Comparison of ENCODE assay signal across 16 cellular contexts in genomic region chr1:208211901-208212843, GRCh38. TPM values are rescaled to one million over a fixed set of nuclear protein-coding genes. Genes with fewer than 3 reads are reported as not detected.
DNase-seq lines count a peak whose midpoint lies in the region; ATAC-seq lines count a peak whose summit lies in the region.
"Had no signal": no experiment of that assay in that cellular context is flagged by ENCODE, and none has a peak within 500 bp of the region (broad histone marks: within the 10 kb centered on the region; RNA-seq: fewer than 3 reads in every experiment).

No MANE protein-coding gene starts in this region.

- peaks cover 17% of the 10 kb centered on the region for H3F3A ChIP-seq in GM23248 (ENCODE audit: insufficient read depth)

- H3K27ac Mint-ChIP-seq in naive thymus-derived CD4-positive, alpha-beta T cell = no peak overlapping the region
- H3K27ac Mint-ChIP-seq: nephron had no signal

- peaks cover 66% of the 10 kb centered on the region for H3K4me1 ChIP-seq in ACC112 (ENCODE audit: control insufficient read depth, insufficient read depth, low read length, unreplicated experiment)
- H3K4me1 ChIP-seq in GM23248 (ENCODE audit: insufficient read depth) = peaks cover 34% of the 10 kb centered on the region
- no peaks in the 10 kb centered on the region for H3K4me1 ChIP-seq in naive thymus-derived CD4-positive, alpha-beta T cell (ENCODE audit: control insufficient read depth in 2 of 2, insufficient read depth in 2 of 2, low read length in 2 of 2)

- no peak overlapping the region for H3K4me2 ChIP-seq in GM23248 (ENCODE audit: unreplicated experiment)

- no peaks in the 10 kb centered on the region for H4K20me1 ChIP-seq in GM23248 (ENCODE audit: insufficient read depth)

- H3K27me3 ChIP-seq in ACC112 (ENCODE audit: insufficient read depth, low read length) (no peaks in the 10 kb centered on the region), GM23248 (replicated peaks; ENCODE audit: insufficient read depth) (no peaks in the 10 kb centered on the region)
- no peaks in the 10 kb centered on the region for H3K27me3 ChIP-seq in naive thymus-derived CD4-positive, alpha-beta T cell (ENCODE audit: control insufficient read depth in 2 of 2, insufficient read depth in 2 of 2, low read length in 2 of 2)
- H3K27me3 ChIP-seq: esophagus muscularis mucosa had no signal

- peak overlapping the region; percentile 45 for H3K27ac ChIP-seq in ACC112 (ENCODE audit: low read depth, low read length)
- no peak overlapping the region for H3K27ac ChIP-seq in GM23248
- H3K27ac ChIP-seq in naive thymus-derived CD4-positive, alpha-beta T cell (ENCODE audit: low read depth, low read length) = no peak overlapping the region
- H3K27ac ChIP-seq: VCaP had no signal

- no peak for ATAC-seq in naive thymus-derived CD4-positive, alpha-beta T cell
- ATAC-seq in HG03521 (IDR thresholded peaks at IDR 0.05; ENCODE audit: unreplicated experiment) = no peak

- no peaks in the 10 kb centered on the region for H3K9me2 ChIP-seq in GM23248 (ENCODE audit: insufficient read depth)

- whole genome bisulfite sequencing in GM23248 (ENCODE audit: low coverage in 1 of 2, low lambda C conversion rate in 2 of 2, missing lambda C conversion rate in 2 of 2), 2 experiments = 66 to 73% methylated on average over 8 of the region's 8 CpGs

- H3K4me3 ChIP-seq in ACC112 (ENCODE audit: low read depth, low read length) (no peak overlapping the region), GM23248 (no peak overlapping the region)
- no peak overlapping the region for H3K4me3 ChIP-seq in naive thymus-derived CD4-positive, alpha-beta T cell (ENCODE audit: low read length)
- H3K4me3 ChIP-seq: esophagus muscularis mucosa had no signal

- H3K9me3 Mint-ChIP-seq in naive thymus-derived CD4-positive, alpha-beta T cell = peaks cover 0 to 1% (median 0%) of the 10 kb centered on the region in 11 donors
- H3K9me3 Mint-ChIP-seq: nephron had no signal

- in situ Hi-C loops in GM23248 (cut with MboI) = no loop called here

- H3K9me3 ChIP-seq in GM23248 (ENCODE audit: low read depth) = no peaks in the 10 kb centered on the region
- H3K9me3 ChIP-seq in naive thymus-derived CD4-positive, alpha-beta T cell (ENCODE audit: control insufficient read depth in 2 of 3, low read length in 3 of 3) = no peaks in the 10 kb centered on the region
- H3K9me3 ChIP-seq: esophagus muscularis mucosa had no signal

- peak; percentile 24 for DNase-seq in GM23248
- DNase-seq in UCSD-AML1 (lab: John Stamatoyannopoulos, UW; ENCODE audit: unreplicated experiment) = peak; percentile 72
- DNase-seq in lung microvascular endothelial cell (ENCODE audit: low read depth in 2 of 2) = peak; percentile 44 to 74
- DNase-seq in naive thymus-derived CD4-positive, alpha-beta T cell = no peak
- no peak for DNase-seq in NK-92 (lab: John Stamatoyannopoulos, UW; ENCODE audit: unreplicated experiment)
- DNase-seq in activated CD4-positive, alpha-beta T cell treated with anti-CD3 and anti-CD28 coated beads for 1 hour = no peak
- DNase-seq: activated gamma-delta T cell; NCI-H1436; NCI-H446; retina; stimulated activated CD4-positive, alpha-beta T cell treated with anti-CD3 and anti-CD28 coated beads, Interleukin-2, amount 100 ng/mL, for 24 hours had no signal

- H3K9ac ChIP-seq in GM23248 = no peak overlapping the region

- H2AFZ ChIP-seq in ACC112 (ENCODE audit: low read length, unreplicated experiment) = no peak overlapping the region
- H2AFZ ChIP-seq in GM23248 = 0 out of 2 replicates have a peak overlapping the region, but pooled peaks have one; percentile 42

- CTCF ChIA-PET in naive thymus-derived CD4-positive, alpha-beta T cell (lab: Charles Lee) = interaction anchor here (0.7 kb wide), 1 partner anchor 17 kb away, joined by 3 read pairs; no protein-coding TSS in a partner anchor

- H3K4me3 Mint-ChIP-seq in naive thymus-derived CD4-positive, alpha-beta T cell = no peak overlapping the region
- H3K4me3 Mint-ChIP-seq: nephron had no signal

- H3K79me2 ChIP-seq in ACC112 (ENCODE audit: control insufficient read depth, insufficient read depth, low read length, unreplicated experiment) (peaks cover 64% of the 10 kb centered on the region), GM23248 (ENCODE audit: insufficient read depth) (peaks cover 40% of the 10 kb centered on the region)

- intact Hi-C loops in naive thymus-derived CD4-positive, alpha-beta T cell (cut with micrococcal nuclease) = no loop called here

- H3K36me3 ChIP-seq in ACC112 (ENCODE audit: insufficient read depth, low read length) (peaks cover 46% of the 10 kb centered on the region; the same call in 1 of the 2 replicates), GM23248 (ENCODE audit: low read depth) (no peaks in the 10 kb centered on the region)
- no peaks in the 10 kb centered on the region for H3K36me3 ChIP-seq in naive thymus-derived CD4-positive, alpha-beta T cell (ENCODE audit: control insufficient read depth in 2 of 3, insufficient read depth in 3 of 3, low read length in 3 of 3)

- no peaks in the 10 kb centered on the region for H3K36me3 Mint-ChIP-seq in naive thymus-derived CD4-positive, alpha-beta T cell

- POLR2A ChIA-PET in naive thymus-derived CD4-positive, alpha-beta T cell (lab: Charles Lee) = no interaction called here

- peaks cover 0 to 44% (median 3%) of the 10 kb centered on the region in 5 donors for H3K27me3 Mint-ChIP-seq in naive thymus-derived CD4-positive, alpha-beta T cell

- H3K4me1 Mint-ChIP-seq in naive thymus-derived CD4-positive, alpha-beta T cell = peaks cover 0 to 8% (median 0%) of the 10 kb centered on the region in 7 donors

RNA-seq across cellular contexts. Expression of gene PLXNA2, which starts 32.0 kb away (rescaled TPM):
- total RNA-seq in GM23248 (2014; rRNA removed; shearing (Covaris generic)) = 5.4 and 6.4 TPM in 2 replicates
- 3.5 and 3.7 TPM in 2 replicates for polyA plus RNA-seq in GM23248 (2016; fragmentation: Nextera tagmentation; extraction: Ambion mirVana)
- total RNA-seq in lung microvascular endothelial cell = 42.7 and 46.4 TPM in 2 replicates
- total RNA-seq in naive thymus-derived CD4-positive, alpha-beta T cell = 1 to 10 TPM in 4 of 5 experiments, under 1 TPM in 1; 0.70 to 5.4 (median 1.4) TPM
- polyA plus RNA-seq in naive thymus-derived CD4-positive, alpha-beta T cell = not detected

Comparison
In these comparisons a context has a peak if more than half of its experiments do, and no peak if none do; other contexts are left out.
1. DNase-seq: peak in GM23248 (single experiment), UCSD-AML1 (single experiment) and lung microvascular endothelial cell (2 of 2); none in naive thymus-derived CD4-positive, alpha-beta T cell (0 of 9), NK-92 (single experiment) and activated CD4-positive, alpha-beta T cell treated with anti-CD3 and anti-CD28 coated beads for 1 hour (single experiment).